ENCODE assay signal across 7 cellular contexts in genomic region chr6:166151798-166152197, GRCh38. TPM values are rescaled to one million over a fixed set of nuclear protein-coding genes. Genes with fewer than 3 reads are reported as not detected.
"Had no signal": no experiment of that assay in that cellular context is flagged by ENCODE, and none has a peak within 500 bp of the region (broad histone marks: within the 10 kb centered on the region; RNA-seq: fewer than 3 reads in every experiment).

No MANE protein-coding gene starts in this region.

- ATAC-seq: GM12878 had no signal

- DNase-seq: GDM1, GF-D8 had no signal

- FAIRE-seq: G401.6, GM12878, GM12891, GM12892, GM18507 had no signal

- H3K4me3 ChIP-seq: GM12878 had no signal

RNA-seq across cellular contexts. Expression of gene TBXT, which starts 15.9 kb away (rescaled TPM):
- total RNA-seq: GM12878 had no signal
